ENCODE assay signal across 27 cellular contexts in the genomic region with DNA sequence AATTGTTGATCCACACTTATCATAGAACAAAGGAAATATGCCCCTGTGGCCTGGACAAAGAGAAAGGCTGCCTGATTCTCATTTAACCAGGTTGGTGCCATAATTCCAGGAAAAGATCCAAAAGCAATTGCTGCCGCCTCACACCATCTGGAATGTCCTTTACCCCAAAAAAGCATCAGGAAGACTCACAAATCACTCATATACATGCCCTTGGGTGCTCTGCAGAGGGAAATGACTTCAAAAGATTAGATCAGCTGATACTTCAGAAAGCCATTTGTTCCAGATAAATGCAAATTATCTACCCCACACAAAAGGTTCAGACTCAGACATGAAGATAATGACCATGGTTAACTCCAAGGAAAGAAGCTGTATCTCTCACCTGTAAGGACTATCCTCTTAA.
"Had no signal": no experiment of that assay in that cellular context is flagged by ENCODE, and none has a peak within 500 bp of the region (broad histone marks: within the 10 kb centered on the region; RNA-seq: fewer than 3 reads in every experiment).

No MANE protein-coding gene starts in this region.

- DNase-seq: activated CD4-positive, alpha-beta memory T cell treated with anti-CD3 and anti-CD28 coated beads, Interleukin-2, amount 10 ng/mL, durations not matched to agents 7 days and 5 days; activated CD4-positive, alpha-beta T cell treated with anti-CD3 and anti-CD28 coated beads for 1 hour; activated CD4-positive, alpha-beta T cell treated with anti-CD3 and anti-CD28 coated beads for 48 hours; activated CD4-positive, CD25-positive, alpha-beta regulatory T cell; activated CD8-positive, alpha-beta memory T cell treated with anti-CD3 and anti-CD28 coated beads for 24 hours; activated CD8-positive, alpha-beta memory T cell treated with anti-CD3 and anti-CD28 coated beads, Interleukin-2, amount 10 ng/mL, durations not matched to agents 7 days and 5 days; activated CD8-positive, alpha-beta memory T cell treated with anti-CD3 and anti-CD28 coated beads, Interleukin-2, amount 50 U/mL, for 48 hours; activated effector memory CD4-positive, alpha-beta T cell treated with Interleukin-2 at 50 U/mL for 16 hours; activated naive CD4-positive, alpha-beta T cell treated with anti-CD3 and anti-CD28 coated beads, Interleukin-2, amount 10 ng/mL, durations not matched to agents 7 days and 5 days; activated naive CD8-positive, alpha-beta T cell treated with anti-CD3 and anti-CD28 coated beads, Interleukin-2, amount 50 U/mL, for 24 hours; activated T-cell treated with anti-CD3 and anti-CD28 coated beads, Interleukin-2, amount 50 U/mL, for 48 hours; anterior cingulate cortex; central memory CD4-positive, alpha-beta T cell; KG1; NCI-H1092 treated with DMSO at 0.1 percent for 48 hours; NCI-H1417; NCI-H146; NCI-H1930; NCI-H2081 treated with DMSO at 0.1 percent for 48 hours; NCI-H226; NCI-H446 treated with DMSO at 0.1 percent for 48 hours; NCI-H524; PC-3; Peyer's patch; SIG-M5; WERI-Rb-1 had no signal

- H3K27ac ChIP-seq: Peyer's patch, RWPE1, WERI-Rb-1 had no signal

- H3K36me3 ChIP-seq: Peyer's patch, WERI-Rb-1 had no signal

- H3K4me3 ChIP-seq: Peyer's patch had no signal

- H3K4me1 ChIP-seq: Peyer's patch had no signal

- H3K27me3 ChIP-seq: Peyer's patch had no signal

- H3K9me3 ChIP-seq: Peyer's patch had no signal
